Comparison of ENCODE assay signal across 8 cellular contexts in the genomic region with DNA sequence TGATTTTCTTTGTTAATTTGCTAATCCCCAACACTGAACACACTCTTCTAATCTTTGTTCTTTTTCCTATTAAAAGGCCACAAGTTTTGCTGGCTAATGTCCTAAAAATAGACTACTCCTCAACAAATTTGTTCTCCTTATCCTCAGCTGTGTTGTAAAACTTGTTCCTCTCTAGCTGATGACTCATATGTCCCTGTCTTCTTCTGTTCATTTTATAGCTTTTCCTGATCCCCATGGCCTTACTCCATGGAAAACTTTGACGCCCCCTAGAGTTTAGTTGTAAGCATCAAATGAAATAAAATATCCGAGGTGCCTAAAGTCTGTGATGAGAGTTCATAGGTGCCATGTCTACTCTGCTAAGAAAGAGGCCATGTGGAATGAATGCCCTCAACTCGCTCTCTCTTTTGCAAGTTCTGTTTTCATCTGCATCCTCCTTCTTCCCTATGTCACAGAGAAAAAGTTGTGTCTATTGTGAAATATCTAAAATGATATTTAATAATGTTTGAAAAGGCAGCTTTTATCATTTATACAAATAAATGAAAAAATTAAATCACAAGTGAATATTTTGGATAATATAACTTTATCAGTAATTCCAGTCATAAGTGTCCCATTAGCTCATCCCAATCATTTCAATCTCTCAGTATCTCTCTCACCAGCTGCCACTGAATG.
DNase-seq lines count a peak whose midpoint lies in the region; ATAC-seq and TF ChIP-seq lines count a peak whose summit lies in the region.

No MANE protein-coding gene starts in this region.

- ATAC-seq in HG03342 (IDR thresholded peaks at IDR 0.05; ENCODE audit: unreplicated experiment) (no peak), T-cell (replicated peaks in 1 of 4) (no peak)
- no peak for ATAC-seq in activated CD4-positive, CD25-positive, alpha-beta regulatory T cell treated with anti-CD3 and anti-CD28 coated beads, Interleukin-2, amount 50 U/mL, for 24 hours

- peak; percentile 44 for TF ChIP-seq CTCF in epithelial cell of proximal tubule (conservative IDR thresholded peaks at IDR 0.05; ENCODE audit: low read depth, low read length)

- no peaks in the 10 kb centered on the region for H3K27me3 Mint-ChIP-seq in T-cell

- H3K27ac Mint-ChIP-seq in T-cell = no peak overlapping the region

- H3K4me1 Mint-ChIP-seq in T-cell = no peaks in the 10 kb centered on the region

- no peaks in the 10 kb centered on the region for H3K36me3 Mint-ChIP-seq in T-cell

- POLR2A ChIA-PET in T-cell (lab: Charles Lee) = no interaction called here

- H3K9me3 Mint-ChIP-seq in T-cell = peaks cover 0 to 10% (median 0%) of the 10 kb centered on the region in 3 donors

- H3K4me3 Mint-ChIP-seq in T-cell = no peak overlapping the region

- no peak overlapping the region for H3K4me3 ChIP-seq in epithelial cell of proximal tubule (ENCODE audit: low read depth, low read length)

- peak; percentile 63 for DNase-seq in ELR (ENCODE audit: low read depth)
- DNase-seq in NCI-H69 (lab: John Stamatoyannopoulos, UW) = peak; percentile 91
- no peak for DNase-seq in epithelial cell of proximal tubule (ENCODE audit: low read depth)
- DNase-seq in pons (ENCODE audit: low spot score) = peak; percentile 32
- DNase-seq in NCI-H187 treated with DMSO at 0.1 percent for 48 hours (lab: John Stamatoyannopoulos, UW) = no peak
- DNase-seq in T-cell = no peak

- CTCF ChIA-PET in T-cell (lab: Charles Lee) = interaction anchor here in 1 of 2 donors (0.7 kb wide), 1 partner anchor 121 kb away, joined by 3 read pairs; no protein-coding TSS in a partner anchor

Comparison
In these comparisons a context has a peak if more than half of its experiments do, and no peak if none do; other contexts are left out.
1. DNase-seq: peak in ELR (single experiment), NCI-H69 (single experiment) and pons (single experiment); none in epithelial cell of proximal tubule (single experiment), NCI-H187 treated with DMSO at 0.1 percent for 48 hours (single experiment) and T-cell (0 of 34).